In genomic region chr3:184121031-184121430, GRCh38 we compare ENCODE assay signal across 6 cellular contexts. TPM values are rescaled to one million over a fixed set of nuclear protein-coding genes. Genes with fewer than 3 reads are reported as not detected.
"Had no signal": no experiment of that assay in that cellular context is flagged by ENCODE, and none has a peak within 500 bp of the region (broad histone marks: within the 10 kb centered on the region; RNA-seq: fewer than 3 reads in every experiment).

No MANE protein-coding gene starts in this region.

RNA-seq across cellular contexts. Expression of gene HTR3E, which starts 24.2 kb away (rescaled TPM):
- polyA plus RNA-seq: neural cell, ovary, pancreas, right cardiac atrium, smooth muscle cell, spleen had no signal
